8 cellular contexts compared by ENCODE assay signal in genomic region chr17:4498461-4499397, GRCh38. TPM values are rescaled to one million over a fixed set of nuclear protein-coding genes. Genes with fewer than 3 reads are reported as not detected.
A peak's percentile ranks its signal among the peaks of the same experiment; 100 is the strongest.
DNase-seq lines count a peak whose midpoint lies in the region; ATAC-seq, FAIRE-seq and TF ChIP-seq lines count a peak whose summit lies in the region.

SPNS2 (plus strand) TSS chr17:4498881; CDS start chr17:4499048, 167 bp downstream.

- 1% methylated on average over 44 of the region's 117 CpGs for WGBS in A549 (ENCODE audit: missing lambda C conversion rate)
- 3% methylated on average over 32 of the region's 117 CpGs for WGBS in smooth muscle cell (ENCODE audit: low lambda C conversion rate)

- CTCF ChIA-PET in A549 (lab: Yijun Ruan, JAX): interaction anchor here (0.6 to 3.0 kb wide), 8 partner anchors 10 to 133 kb away, joined by 3 to 17 read pairs (median 4); partner anchors contain the start of gene UBE2G1

- no peak for TF ChIP-seq CTCF in A549 (IDR thresholded peaks at IDR 0.05)
- TF ChIP-seq CTCF in NB4 (IDR thresholded peaks at IDR 0.05; ENCODE audit: low read depth, low read length): no peak
- no peak for TF ChIP-seq CTCF in kidney (IDR thresholded peaks at IDR 0.05; ENCODE audit: borderline replicate concordance, extremely low read depth, insufficient read depth)
- TF ChIP-seq CTCF in smooth muscle cell (IDR thresholded peaks at IDR 0.05; ENCODE audit: borderline replicate concordance, insufficient read depth, poor library complexity, severe bottlenecking): no peak

- H3K79me2 ChIP-seq in smooth muscle cell (ENCODE audit: low read depth): no peaks in the 10 kb centered on the region

- peak within 1 kb of the TSS in 1 of 2 experiments; percentile 23; a peak in 2 of 6 replicates for H3K27ac ChIP-seq in A549
- peak within 1 kb of the TSS; percentile 82 to 86 for H3K27ac ChIP-seq in kidney (ENCODE audit: low read depth in 2 of 2, low read length in 2 of 2)
- H3K27ac ChIP-seq in smooth muscle cell (ENCODE audit: low read depth): no peak within 1 kb of the TSS

- H2AFZ ChIP-seq in smooth muscle cell (ENCODE audit: low read depth): no peak within 1 kb of the TSS

- intact Hi-C loops in kidney (cut with DNase I): no loop called here

- TF ChIP-seq RAD21 in A549 (conservative IDR thresholded peaks at IDR 0.05 in 1 of 2, IDR thresholded peaks at IDR 0.05 in 1 of 2): no peak

- H3K4me1 ChIP-seq in A549 (peaks cover 25% of the 10 kb centered on the region), kidney (ENCODE audit: control insufficient read depth in 1 of 2, insufficient read depth in 1 of 2, low read depth in 1 of 2, low read length in 2 of 2) (peaks cover 14 to 19% of the 10 kb centered on the region in 2 donors), smooth muscle cell (ENCODE audit: low read depth) (peaks cover 6% of the 10 kb centered on the region)

- TF ChIP-seq EP300 in A549 (IDR thresholded peaks at IDR 0.05): no peak

- no peaks in the 10 kb centered on the region for H4K20me1 ChIP-seq in smooth muscle cell (ENCODE audit: low read depth)

- no peaks in the 10 kb centered on the region for H3K36me3 ChIP-seq in kidney (ENCODE audit: control insufficient read depth in 1 of 2, insufficient read depth in 2 of 2, low read length in 2 of 2)
- H3K36me3 ChIP-seq in smooth muscle cell (ENCODE audit: low read depth): no peaks in the 10 kb centered on the region

- H3K9ac ChIP-seq in kidney (ENCODE audit: low read length in 2 of 2): peak within 1 kb of the TSS; percentile 24 to 78
- no peak within 1 kb of the TSS for H3K9ac ChIP-seq in smooth muscle cell (ENCODE audit: low read depth)

- H3K4me3 ChIP-seq in A549 (peak within 1 kb of the TSS; percentile 49), NB4 (ENCODE audit: low read depth, low read length) (peak within 1 kb of the TSS; percentile 81), kidney (ENCODE audit: low read length in 2 of 2) (peak within 1 kb of the TSS; percentile 72 to 73), smooth muscle cell (peak within 1 kb of the TSS; percentile 47)

- H3K27me3 ChIP-seq in smooth muscle cell (ENCODE audit: low read depth): peaks cover 51% of the 10 kb centered on the region

- TF ChIP-seq POLR2A in A549 (IDR thresholded peaks at IDR 0.05; ENCODE audit: low read length) (no peak), NB4 (IDR thresholded peaks at IDR 0.05; ENCODE audit: extremely low read depth, insufficient read length) (peak; percentile 35)

- H3F3A ChIP-seq in smooth muscle cell (ENCODE audit: low read depth): no peaks in the 10 kb centered on the region

- ATAC-seq in A549: peak; percentile 67 to 78
- ATAC-seq in HG03460 (IDR thresholded peaks at IDR 0.05; ENCODE audit: unreplicated experiment): no peak

- no peaks in the 10 kb centered on the region for H3K9me3 ChIP-seq in A549
- H3K9me3 ChIP-seq in kidney (ENCODE audit: control insufficient read depth in 1 of 2, low read length in 2 of 2): no peaks in the 10 kb centered on the region
- H3K9me3 ChIP-seq in smooth muscle cell (replicated peaks; ENCODE audit: low read depth): no peaks in the 10 kb centered on the region

- POLR2A ChIA-PET in A549 (lab: Yijun Ruan, JAX): interaction anchor here (0.6 to 1.1 kb wide), 3 partner anchors 17 to 56 kb away, joined by 3 to 4 read pairs (median 3); partner anchors contain the start of gene MYBBP1A

- H3K4me2 ChIP-seq in A549 (peak within 1 kb of the TSS; percentile 98), smooth muscle cell (peak within 1 kb of the TSS; percentile 82)

- DNase-seq in A549 (ENCODE audit: low read depth in 1 of 2, low spot score in 1 of 2) (peak; percentile 55 to 93), GM19238 (ENCODE audit: insufficient read length, low spot score) (peak; percentile 82), NB4 (ENCODE audit: low read depth) (peak; percentile 82), cerebellum (ENCODE audit: low spot score) (peak; percentile 82), kidney (peak; percentile 88), smooth muscle cell (lab: John Stamatoyannopoulos, UW; ENCODE audit: unreplicated experiment) (no peak)
- peak; percentile 31 to 37 for DNase-seq in activated CD4-positive, alpha-beta T cell treated with anti-CD3 and anti-CD28 coated beads for 24 hours (ENCODE audit: low read depth in 2 of 2)

- FAIRE-seq in A549 (lab: Jason Lieb, UNC): no peak
- FAIRE-seq in kidney (lab: Jason Lieb, UNC): no peak

TF ChIP-seq in A549, 52 proteins besides CTCF, POLR2A, EP300 and RAD21:
- no peak for TF ChIP-seq NPAS2 (CRISPR knock-in tag; IDR thresholded peaks at IDR 0.05; ENCODE audit: borderline replicate concordance)
- no peak for TF ChIP-seq NR3C1 (IDR thresholded peaks at IDR 0.05)
- TF ChIP-seq BHLHE40 (IDR thresholded peaks at IDR 0.05; ENCODE audit: low read depth, low read length): 0 out of 2 replicates have a peak, but pooled peaks have one; percentile 35

RNA-seq across cellular contexts. Expression of gene SPNS2, which starts in this region (rescaled TPM):
- polyA plus RNA-seq in A549 (2011; rRNA removed) (0.25 and 0.27 TPM in 2 replicates), A549 (2017; fragmentation: RNase III; extraction: RNeasy Plus Mini Kit Qiagen cat#74134 plus additional on column Dnase treatment) (0.13 to 0.46 TPM (median 0.38 TPM) in 3 replicates), kidney (ENCODE audit: insufficient read depth, low read depth, low replicate concordance) (75.1 TPM), smooth muscle cell (5.1 and 44.1 TPM in 2 replicates)
- 0.03 and 0.09 TPM in 2 replicates for polyA plus RNA-seq in A549 (2012; cell fraction: cytosol; rRNA removed)
- polyA plus RNA-seq in A549 (2012; cell fraction: nucleus; rRNA removed): 0.05 and 0.11 TPM in 2 replicates
- 0.29 and 1.3 TPM in 2 replicates for polyA minus RNA-seq in A549 (2011; rRNA and poly(A)+ RNA removed)
- total RNA-seq in cerebellum (38.7 TPM), kidney (60.5 TPM), smooth muscle cell (15.9 and 16.5 TPM in 2 replicates)
